Comparison of ENCODE assay signal across 8 cellular contexts in genomic region chr1:23101891-23102688, GRCh38.
DNase-seq lines count a peak whose midpoint lies in the region; ATAC-seq and TF ChIP-seq lines count a peak whose summit lies in the region.

No MANE protein-coding gene starts in this region.

- TF ChIP-seq CTCF in lung (IDR thresholded peaks at IDR 0.05; ENCODE audit: control extremely low read depth, extremely low read depth) (no peak), GM10266 (IDR thresholded peaks at IDR 0.05; ENCODE audit: control insufficient read depth, insufficient read depth, low read depth, missing control alignments) (no peak)

- WGBS in lung, 2 donors: 58 to 61% methylated on average over 3 of the region's 3 CpGs

- H3K27me3 Mint-ChIP-seq in central memory CD8-positive, alpha-beta T cell: no peaks in the 10 kb centered on the region

- no peaks in the 10 kb centered on the region for H3K9me3 Mint-ChIP-seq in central memory CD8-positive, alpha-beta T cell

- ATAC-seq in central memory CD8-positive, alpha-beta T cell (replicated peaks; ENCODE audit: extremely low read depth, poor library complexity, severe bottlenecking): no peak
- ATAC-seq in lung (ENCODE audit: insufficient read depth, low FRiP score): no peak

- no peaks in the 10 kb centered on the region for H3K27me3 ChIP-seq in HUES48 (ENCODE audit: control insufficient read depth, insufficient read depth, low read length)
- H3K27me3 ChIP-seq in lung (ENCODE audit: control insufficient read depth, insufficient read depth): no peaks in the 10 kb centered on the region

- H3K4me3 Mint-ChIP-seq in central memory CD8-positive, alpha-beta T cell: no peak overlapping the region

- H3K36me3 Mint-ChIP-seq in central memory CD8-positive, alpha-beta T cell (ENCODE audit: insufficient read depth): peaks cover 9% of the 10 kb centered on the region

- H3K9ac ChIP-seq in HUES48 (ENCODE audit: low read depth, low read length): no peak overlapping the region

- peaks cover 17% of the 10 kb centered on the region; the same call in 1 of the 2 replicates for H3K36me3 ChIP-seq in HUES48 (ENCODE audit: control insufficient read depth, insufficient read depth, low read length)
- H3K36me3 ChIP-seq in lung (ENCODE audit: control insufficient read depth in 2 of 2, insufficient read depth in 2 of 2, low read length in 2 of 2): peaks cover 3 to 6% of the 10 kb centered on the region in 2 donors

- H3K4me1 ChIP-seq in HUES48 (ENCODE audit: control insufficient read depth, insufficient read depth, low read length) (peaks cover 32% of the 10 kb centered on the region), lung (ENCODE audit: control insufficient read depth in 2 of 2, insufficient read depth in 2 of 2, low read length in 2 of 2) (peaks cover 6 to 50% of the 10 kb centered on the region in 2 donors)

- H3K9me3 ChIP-seq in HUES48 (ENCODE audit: control insufficient read depth, insufficient read depth, low read length): no peaks in the 10 kb centered on the region
- H3K9me3 ChIP-seq in lung (ENCODE audit: control insufficient read depth in 2 of 2, insufficient read depth in 1 of 2, low read length in 1 of 2): no peaks in the 10 kb centered on the region

- peak overlapping the region; percentile 24 for H3K27ac ChIP-seq in HUES48 (ENCODE audit: low read depth, low read length)
- peak overlapping the region; percentile 59 to 70 for H3K27ac ChIP-seq in lung (ENCODE audit: low read depth in 1 of 2, low read length in 1 of 2)

- no peak overlapping the region for H3K4me3 ChIP-seq in HUES48 (ENCODE audit: low read depth, low read length)
- no peak overlapping the region for H3K4me3 ChIP-seq in lung

- H3K4me1 Mint-ChIP-seq in central memory CD8-positive, alpha-beta T cell: peaks cover 56% of the 10 kb centered on the region

- peak overlapping the region; percentile 95 for H3K27ac Mint-ChIP-seq in central memory CD8-positive, alpha-beta T cell (ENCODE audit: low read depth)

- DNase-seq in A172 (ENCODE audit: low spot score) (peak; percentile 55), lung (ENCODE audit: low spot score) (no peak), GM10266 (ENCODE audit: extremely low spot score) (no peak), GM19238 (ENCODE audit: insufficient read length, low spot score) (no peak), iPS-NIHi7 (ENCODE audit: extremely low spot score) (no peak), ureter (ENCODE audit: low spot score) (no peak)
- DNase-seq in central memory CD8-positive, alpha-beta T cell (ENCODE audit: low spot score in 2 of 2): no peak
